ENCODE assay signal across 9 cellular contexts in the genomic region with DNA sequence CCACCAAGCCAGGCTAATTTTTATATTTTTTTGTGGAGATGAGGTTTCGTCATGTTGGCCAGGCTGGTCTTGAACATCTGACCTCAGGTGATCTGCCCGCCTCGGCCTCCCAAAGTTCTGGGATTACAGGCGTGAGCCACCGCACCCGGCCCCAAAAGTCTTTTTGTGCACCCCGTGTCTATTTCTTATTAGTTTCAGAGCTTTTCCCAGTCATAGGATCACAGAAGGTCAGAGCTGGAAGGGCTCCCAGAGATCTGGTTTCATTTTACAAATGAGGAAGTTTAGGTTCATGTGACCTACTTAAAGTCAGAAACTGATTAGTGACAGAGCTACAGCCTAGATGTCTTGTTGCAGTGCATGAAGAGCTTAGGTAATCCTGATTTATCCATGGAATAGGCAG. TPM values are rescaled to one million over a fixed set of nuclear protein-coding genes. Genes with fewer than 3 reads are reported as not detected.
A peak's percentile ranks its signal among the peaks of the same experiment; 100 is the strongest.
DNase-seq lines count a peak whose midpoint lies in the region; TF ChIP-seq lines count a peak whose summit lies in the region.
"Had no signal": no experiment of that assay in that cellular context is flagged by ENCODE, and none has a peak within 500 bp of the region (broad histone marks: within the 10 kb centered on the region; RNA-seq: fewer than 3 reads in every experiment).

No MANE protein-coding gene starts in this region.

- H3K27me3 Mint-ChIP-seq in glutamatergic neuron (ENCODE audit: unreplicated experiment), result peaks cover 7% of the 10 kb centered on the region

- H3K36me3 Mint-ChIP-seq in glutamatergic neuron (ENCODE audit: unreplicated experiment), result no peaks in the 10 kb centered on the region

- intact Hi-C loops in stomach (cut with DNase I; ENCODE audit: low total_unique reads), result no loop called here

- H3K27ac Mint-ChIP-seq in glutamatergic neuron (ENCODE audit: unreplicated experiment), result peak overlapping the region; percentile 90
- H3K27ac Mint-ChIP-seq: activated T-cell treated with anti-CD3 and anti-CD28 coated beads, Interleukin-2, amount 50 U/mL, for 72 hours had no signal

- peak overlapping the region in 4 of 5 donors; percentile 91 to 96 (median 94) for H3K27ac ChIP-seq in stomach

- H3K9me3 ChIP-seq in stomach, result no peaks in the 10 kb centered on the region

- WGBS in stomach, 5 donors, result 68 to 83% (median 81%) methylated on average over 7 of the region's 7 CpGs

- no peak for TF ChIP-seq EP300 in stomach (IDR thresholded peaks at IDR 0.05)

- TF ChIP-seq POLR2A in Raji (IDR thresholded peaks at IDR 0.05; ENCODE audit: insufficient read depth, low read depth, low read length) (peak; percentile 51; the same call in 1 of the 2 replicates), stomach (IDR thresholded peaks at IDR 0.05) (no peak)

- peak; percentile 40 for DNase-seq in DMS53 (lab: John Stamatoyannopoulos, UW)
- no peak for DNase-seq in DMS53 treated with DMSO at 0.1 percent for 48 hours (lab: John Stamatoyannopoulos, UW; ENCODE audit: unreplicated experiment)
- DNase-seq in glutamatergic neuron, result no peak
- no peak for DNase-seq in stomach
- DNase-seq in NCI-H2029 treated with DMSO at 0.1 percent for 48 hours (lab: John Stamatoyannopoulos, UW), result no peak
- no peak for DNase-seq in LoVo (ENCODE audit: low spot score)
- DNase-seq in retina, result no peak
- DNase-seq: activated T-cell treated with anti-CD3 and anti-CD28 coated beads, Interleukin-2, amount 50 U/mL, for 72 hours had no signal

- H3K4me1 Mint-ChIP-seq in glutamatergic neuron (ENCODE audit: low read depth, unreplicated experiment), result peaks cover 27% of the 10 kb centered on the region

- H3K36me3 ChIP-seq in stomach, result no peaks in the 10 kb centered on the region

- peaks cover 19 to 43% (median 30%) of the 10 kb centered on the region in 4 donors for H3K4me1 ChIP-seq in stomach

- no peak for TF ChIP-seq CTCF in glutamatergic neuron (IDR thresholded peaks at IDR 0.05; ENCODE audit: partially characterized antibody, unreplicated experiment)
- TF ChIP-seq CTCF in stomach (IDR thresholded peaks at IDR 0.05), result no peak

- no peak overlapping the region for H3K4me3 ChIP-seq in stomach

- H3K27me3 ChIP-seq in stomach, result no peaks in the 10 kb centered on the region

- H3K4me3 Mint-ChIP-seq in glutamatergic neuron (ENCODE audit: unreplicated experiment), result no peak overlapping the region

- H3K9me3 Mint-ChIP-seq in glutamatergic neuron (ENCODE audit: unreplicated experiment), result peaks cover 18% of the 10 kb centered on the region
- H3K9me3 Mint-ChIP-seq: activated T-cell treated with anti-CD3 and anti-CD28 coated beads, Interleukin-2, amount 50 U/mL, for 72 hours had no signal

RNA-seq across cellular contexts. Expression of a gene that starts 1.6 kb away (rescaled TPM):
- total RNA-seq in glutamatergic neuron (ENCODE audit: unreplicated experiment) (21.4 TPM), stomach (10 to 100 TPM in 4 of 5 donors, 1 to 10 TPM in 1; 2.6 to 27.0 (median 19.0) TPM)
- 10 to 100 TPM in 1 of 3 donors, 1 to 10 TPM in 2; 6.1 to 10.1 (median 6.3) TPM for polyA plus RNA-seq in stomach
